In genomic region chr2:16643099-16643498, GRCh38 we compare ENCODE assay signal across 26 cellular contexts.
"Had no signal": no experiment of that assay in that cellular context is flagged by ENCODE, and none has a peak within 500 bp of the region (broad histone marks: within the 10 kb centered on the region; RNA-seq: fewer than 3 reads in every experiment).

No MANE protein-coding gene starts in this region.

- H3K4me1 ChIP-seq: prostate gland had no signal

- H3K4me3 Mint-ChIP-seq: activated T-cell treated with anti-CD3 and anti-CD28 coated beads, Interleukin-2, amount 50 U/mL, for 24 hours; activated T-helper 17 cell treated with anti-CD3 and anti-CD28 coated beads, Interleukin-2, amount 50 U/mL, for 72 hours; effector memory CD8-positive, alpha-beta T cell; mesothelial cell of epicardium; natural killer cell treated with Interleukin-12 subunit alpha and Interleukin-12 subunit beta and Interleukin-15 and Interleukin-18, amount 100 ng/mL, for 72 hours; stimulated activated naive CD8-positive, alpha-beta T cell treated with anti-CD3 and anti-CD28 coated beads, Interleukin-15, amount 100 ng/mL, for 72 hours had no signal

- DNase-seq: activated CD4-positive, alpha-beta T cell treated with anti-CD3 and anti-CD28 coated beads, Interleukin-2, amount 50 U/mL, for 1 hour; activated CD4-positive, CD25-positive, alpha-beta regulatory T cell treated with anti-CD3 and anti-CD28 coated beads, Interleukin-2, amount 50 U/mL, for 72 hours; activated CD8-positive, alpha-beta memory T cell treated with anti-CD3 and anti-CD28 coated beads for 24 hours; activated CD8-positive, alpha-beta memory T cell treated with anti-CD3 and anti-CD28 coated beads, Interleukin-2, amount 50 U/mL, for 4 hours; activated T-cell treated with anti-CD3 and anti-CD28 coated beads, Interleukin-2, amount 50 U/mL, for 24 hours; aorta; brain microvascular endothelial cell; central memory CD4-positive, alpha-beta T cell; dorsolateral prefrontal cortex; effector memory CD8-positive, alpha-beta T cell; immature natural killer cell; left ventricle myocardium superior; mammary epithelial cell; right cardiac atrium; stimulated activated CD4-positive, alpha-beta T cell treated with anti-CD3 and anti-CD28 coated beads, Interleukin-1b, Interleukin-23, amount 100 ng/mL, for 48 hours; stimulated activated naive CD8-positive, alpha-beta T cell treated with anti-CD3 and anti-CD28 coated beads, Interleukin-15, amount 100 ng/mL, for 72 hours; T-helper 1 cell; WERI-Rb-1 had no signal

- H3K79me2 ChIP-seq: hepatocyte had no signal

- H3K27ac Mint-ChIP-seq: activated naive CD4-positive, alpha-beta T cell treated with anti-CD3 and anti-CD28 coated beads, Interleukin-2, amount 50 U/mL, for 72 hours; activated T-cell treated with anti-CD3 and anti-CD28 coated beads, Interleukin-2, amount 50 U/mL, for 24 hours; activated T-helper 17 cell treated with anti-CD3 and anti-CD28 coated beads, Interleukin-2, amount 50 U/mL, for 72 hours; effector memory CD8-positive, alpha-beta T cell; mesothelial cell of epicardium; natural killer cell treated with Interleukin-12 subunit alpha and Interleukin-12 subunit beta and Interleukin-15 and Interleukin-18, amount 100 ng/mL, for 72 hours; stimulated activated naive CD8-positive, alpha-beta T cell treated with anti-CD3 and anti-CD28 coated beads, Interleukin-15, amount 100 ng/mL, for 72 hours had no signal

- H3K4me3 ChIP-seq: dorsolateral prefrontal cortex, hepatocyte, prostate gland, skin epidermis, tibial nerve had no signal

- H3K27ac ChIP-seq: brain microvascular endothelial cell, hepatocyte, prostate gland, skin epidermis, tibial nerve, WERI-Rb-1 had no signal

- H3K36me3 Mint-ChIP-seq: mesothelial cell of epicardium; natural killer cell treated with Interleukin-12 subunit alpha and Interleukin-12 subunit beta and Interleukin-15 and Interleukin-18, amount 100 ng/mL, for 72 hours had no signal

- H3K36me3 ChIP-seq: brain microvascular endothelial cell, prostate gland, tibial nerve, WERI-Rb-1 had no signal

- H3K9me3 ChIP-seq: prostate gland, tibial nerve had no signal

- ATAC-seq: activated T-helper 17 cell treated with anti-CD3 and anti-CD28 coated beads, Interleukin-2, amount 50 U/mL, for 72 hours; effector memory CD8-positive, alpha-beta T cell; left ventricle myocardium superior; natural killer cell treated with Interleukin-12 subunit alpha and Interleukin-12 subunit beta and Interleukin-15 and Interleukin-18, amount 100 ng/mL, for 72 hours; right cardiac atrium; stimulated activated naive CD8-positive, alpha-beta T cell treated with anti-CD3 and anti-CD28 coated beads, Interleukin-15, amount 100 ng/mL, for 72 hours had no signal

- H3K27me3 Mint-ChIP-seq: effector memory CD8-positive, alpha-beta T cell; natural killer cell treated with Interleukin-12 subunit alpha and Interleukin-12 subunit beta and Interleukin-15 and Interleukin-18, amount 100 ng/mL, for 72 hours had no signal

- H3K27me3 ChIP-seq: brain microvascular endothelial cell, dorsolateral prefrontal cortex, hepatocyte, tibial nerve had no signal

- H3K9me3 Mint-ChIP-seq: activated naive CD4-positive, alpha-beta T cell treated with anti-CD3 and anti-CD28 coated beads, Interleukin-2, amount 50 U/mL, for 72 hours; activated T-cell treated with anti-CD3 and anti-CD28 coated beads, Interleukin-2, amount 50 U/mL, for 24 hours; activated T-helper 17 cell treated with anti-CD3 and anti-CD28 coated beads, Interleukin-2, amount 50 U/mL, for 72 hours; effector memory CD8-positive, alpha-beta T cell; mesothelial cell of epicardium; natural killer cell treated with Interleukin-12 subunit alpha and Interleukin-12 subunit beta and Interleukin-15 and Interleukin-18, amount 100 ng/mL, for 72 hours; stimulated activated naive CD8-positive, alpha-beta T cell treated with anti-CD3 and anti-CD28 coated beads, Interleukin-15, amount 100 ng/mL, for 72 hours had no signal

- H3K4me1 Mint-ChIP-seq: activated T-helper 17 cell treated with anti-CD3 and anti-CD28 coated beads, Interleukin-2, amount 50 U/mL, for 72 hours had no signal

- H2AFZ ChIP-seq: hepatocyte had no signal

- H3K4me2 ChIP-seq: hepatocyte had no signal
